ENCODE assay signal across 9 cellular contexts in the genomic region with DNA sequence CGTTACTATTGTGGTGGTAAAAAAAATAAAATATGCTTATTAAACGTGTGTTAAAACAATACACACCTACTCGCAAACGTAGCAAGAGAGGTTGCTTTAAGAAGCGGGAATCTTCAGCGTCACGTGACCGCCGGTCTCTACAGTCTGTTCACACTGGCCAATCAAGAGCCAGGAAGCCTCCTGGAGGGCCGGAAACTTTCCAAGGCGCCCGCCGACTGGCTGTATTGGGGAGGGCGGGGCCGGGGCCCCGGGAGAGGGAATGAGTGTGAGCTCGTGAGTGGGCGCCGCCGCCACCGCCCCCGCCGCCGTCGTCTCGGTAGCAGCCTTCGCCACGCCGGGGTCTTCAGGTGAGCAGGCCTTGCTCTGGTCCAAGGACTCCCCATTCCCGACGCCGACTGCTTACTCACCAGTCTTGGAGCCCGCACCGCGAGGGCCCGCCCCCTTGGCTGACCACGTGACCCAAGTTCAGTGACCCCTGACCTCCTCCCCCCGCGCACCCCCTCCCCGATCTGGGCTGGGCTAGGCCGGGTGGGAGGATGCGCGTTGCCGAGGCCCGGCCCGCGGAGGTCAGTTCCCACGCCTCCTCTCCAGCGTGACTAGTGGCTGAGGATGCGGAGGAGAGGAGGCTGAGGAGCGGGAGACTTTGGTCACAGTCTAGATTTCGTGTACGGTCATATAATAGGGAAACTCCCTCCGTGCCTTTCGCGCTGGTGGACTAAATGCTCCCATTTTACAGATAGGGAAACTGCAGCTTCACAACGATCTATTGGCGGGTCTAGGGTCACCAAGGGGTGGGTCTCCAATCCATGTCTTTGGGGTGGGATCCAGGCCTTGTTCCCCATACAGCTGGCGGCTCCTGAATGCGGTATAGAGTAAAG. TPM values are rescaled to one million over a fixed set of nuclear protein-coding genes. Genes with fewer than 3 reads are reported as not detected.
DNase-seq lines count a peak whose midpoint lies in the region; ATAC-seq, FAIRE-seq and TF ChIP-seq lines count a peak whose summit lies in the region.
"Had no signal": no experiment of that assay in that cellular context is flagged by ENCODE, and none has a peak within 500 bp of the region (broad histone marks: within the 10 kb centered on the region; RNA-seq: fewer than 3 reads in every experiment).

A gene with protein sequence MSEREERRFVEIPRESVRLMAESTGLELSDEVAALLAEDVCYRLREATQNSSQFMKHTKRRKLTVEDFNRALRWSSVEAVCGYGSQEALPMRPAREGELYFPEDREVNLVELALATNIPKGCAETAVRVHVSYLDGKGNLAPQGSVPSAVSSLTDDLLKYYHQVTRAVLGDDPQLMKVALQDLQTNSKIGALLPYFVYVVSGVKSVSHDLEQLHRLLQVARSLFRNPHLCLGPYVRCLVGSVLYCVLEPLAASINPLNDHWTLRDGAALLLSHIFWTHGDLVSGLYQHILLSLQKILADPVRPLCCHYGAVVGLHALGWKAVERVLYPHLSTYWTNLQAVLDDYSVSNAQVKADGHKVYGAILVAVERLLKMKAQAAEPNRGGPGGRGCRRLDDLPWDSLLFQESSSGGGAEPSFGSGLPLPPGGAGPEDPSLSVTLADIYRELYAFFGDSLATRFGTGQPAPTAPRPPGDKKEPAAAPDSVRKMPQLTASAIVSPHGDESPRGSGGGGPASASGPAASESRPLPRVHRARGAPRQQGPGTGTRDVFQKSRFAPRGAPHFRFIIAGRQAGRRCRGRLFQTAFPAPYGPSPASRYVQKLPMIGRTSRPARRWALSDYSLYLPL (plus strand): TSS at position 253 of the 878 bp plus-strand sequence. CDS start 4,388 bp downstream, outside the sequence.

- H3K9me1 ChIP-seq in keratinocyte (ENCODE audit: control insufficient read depth, extremely low read depth, insufficient read depth, low read length), result no peaks in the 10 kb centered on the region

- dilution Hi-C loops in keratinocyte (cut with MboI; ENCODE audit: extremely low pct_ligation_motif_present, low sequenced_read_pairs), result no loop called here

- H3K79me2 ChIP-seq in keratinocyte (ENCODE audit: control insufficient read depth, insufficient read depth, low read length), result peaks cover 15% of the 10 kb centered on the region

- peak within 1 kb of the TSS; percentile 85 for H3K27ac ChIP-seq in keratinocyte (ENCODE audit: control insufficient read depth, insufficient read depth, low read length)

- H3K4me1 ChIP-seq in keratinocyte (ENCODE audit: control insufficient read depth, extremely low read depth, insufficient read depth, low read length), result peaks cover 18% of the 10 kb centered on the region

- no peaks in the 10 kb centered on the region for H3K27me3 ChIP-seq in keratinocyte (ENCODE audit: control insufficient read depth, extremely low read depth, insufficient read depth, low read length)

- no peaks in the 10 kb centered on the region for H4K20me1 ChIP-seq in keratinocyte (ENCODE audit: control insufficient read depth, extremely low read depth, insufficient read depth, low read length)

- DNase-seq in AG08396 (ENCODE audit: low spot score) (peak; percentile 94), NCI-H345 (lab: John Stamatoyannopoulos, UW) (peak; percentile 98), cerebellar cortex (ENCODE audit: low spot score) (peak; percentile 100), keratinocyte (ENCODE audit: low read depth, low spot score) (peak; percentile 89)
- DNase-seq in stimulated activated CD4-positive, alpha-beta T cell treated with anti-CD3 and anti-CD28 coated beads, Interleukin-15, amount 100 ng/mL, for 1 hour (ENCODE audit: low read depth in 1 of 2, low spot score in 1 of 2), result peak; percentile 83 to 86

- in situ Hi-C loops in GM18951 (cut with MboI; ENCODE audit: low sequenced_read_pairs, unreplicated experiment), result no loop called here

- H3K4me3 ChIP-seq in keratinocyte (ENCODE audit: control insufficient read depth in 2 of 3, extremely low read depth in 1 of 3, insufficient read depth in 2 of 3, low read depth in 1 of 3, low read length in 3 of 3), result peak within 1 kb of the TSS; percentile 63 to 83 (median 82)

- TF ChIP-seq CTCF in keratinocyte (optimal IDR thresholded peaks at IDR 0.05 in 1 of 3, IDR thresholded peaks at IDR 0.05 in 1 of 3, conservative IDR thresholded peaks at IDR 0.05 in 1 of 3; ENCODE audit: extremely low read depth in 1 of 3, insufficient read depth in 2 of 3, low read length in 3 of 3), result no peak

- TF ChIP-seq POLR2A in GM18951 (IDR thresholded peaks at IDR 0.05; ENCODE audit: extremely low read depth, insufficient read depth, insufficient read length), result peak; percentile 82

- H3K9me3 ChIP-seq in keratinocyte (ENCODE audit: control insufficient read depth, low read depth, low read length), result no peaks in the 10 kb centered on the region

- peak within 1 kb of the TSS; percentile 86 for H3K4me2 ChIP-seq in keratinocyte (ENCODE audit: control insufficient read depth, extremely low read depth, insufficient read depth, low read depth, low read length)

- peaks cover 5 to 9% of the 10 kb centered on the region in 2 experiments for H3K36me3 ChIP-seq in keratinocyte (ENCODE audit: control insufficient read depth in 2 of 2, extremely low read depth in 1 of 2, insufficient read depth in 2 of 2, low read length in 2 of 2)

- H3K9ac ChIP-seq in keratinocyte (ENCODE audit: control insufficient read depth, extremely low read depth, insufficient read depth, low read length), result peak within 1 kb of the TSS; percentile 82

- no peak for FAIRE-seq in keratinocyte (lab: Jason Lieb, UNC)
- FAIRE-seq: TTC549 had no signal

- peak; percentile 70 for ATAC-seq in HG03196 (IDR thresholded peaks at IDR 0.05; ENCODE audit: unreplicated experiment)
- peak; percentile 92 to 94 for ATAC-seq in activated CD4-positive, CD25-positive, alpha-beta regulatory T cell treated with anti-CD3 and anti-CD28 coated beads, Interleukin-2, amount 50 U/mL, for 24 hours

- H2AFZ ChIP-seq in keratinocyte (ENCODE audit: control insufficient read depth, low read length), result peak within 1 kb of the TSS; percentile 96

RNA-seq across cellular contexts. Expression of the gene that starts here (rescaled TPM):
- 14.7 to 16.1 TPM (median 14.8 TPM) in 3 replicates for polyA plus RNA-seq in keratinocyte
- polyA plus RNA-seq in keratinocyte (2011; ENCODE audit: low read depth), result 3.9 TPM
- polyA plus RNA-seq in keratinocyte (2011; cell fraction: cytosol; rRNA removed), result 4.8 and 6.6 TPM in 2 replicates
- 29.0 and 35.4 TPM in 2 replicates for polyA plus RNA-seq in keratinocyte (2011; cell fraction: nucleus; rRNA removed)
- polyA plus RNA-seq in keratinocyte (2012; ENCODE audit: low replicate concordance), result 7.6 and 10.9 TPM in 2 replicates
- polyA minus RNA-seq in keratinocyte, result 11.3 to 23.4 TPM (median 14.9 TPM) in 3 replicates
- 8.2 TPM for polyA minus RNA-seq in keratinocyte (2011; cell fraction: cytosol; rRNA and poly(A)+ RNA removed)
- polyA minus RNA-seq in keratinocyte (2011; cell fraction: nucleus; rRNA and poly(A)+ RNA removed), result 12.5 and 13.0 TPM in 2 replicates

Comparison
In these comparisons a context has a peak if more than half of its experiments do, and no peak if none do; other contexts are left out.
1. Peak in every context shown above with its lines: DNase-seq, ATAC-seq, H3K4me3 ChIP-seq and H3K27ac ChIP-seq.